11 cellular contexts compared by ENCODE assay signal in genomic region chr4:183960912-183961569, GRCh38. TPM values are rescaled to one million over a fixed set of nuclear protein-coding genes. Genes with fewer than 3 reads are reported as not detected.
DNase-seq lines count a peak whose midpoint lies in the region; ATAC-seq and TF ChIP-seq lines count a peak whose summit lies in the region.
"Had no signal": no experiment of that assay in that cellular context is flagged by ENCODE, and none has a peak within 500 bp of the region (broad histone marks: within the 10 kb centered on the region; RNA-seq: fewer than 3 reads in every experiment).

No MANE protein-coding gene starts in this region.

- no peak overlapping the region for H2AFZ ChIP-seq in GM23338

- peaks cover 2% of the 10 kb centered on the region for H3K27me3 Mint-ChIP-seq in GM23338 (ENCODE audit: insufficient read depth, low read depth, poor library complexity)

- no peaks in the 10 kb centered on the region for H3K27me3 ChIP-seq in GM23338 (ENCODE audit: insufficient read depth)
- H3K27me3 ChIP-seq in heart left ventricle, result no peaks in the 10 kb centered on the region

- H3K9me3 ChIP-seq in heart left ventricle, result no peaks in the 10 kb centered on the region
- H3K9me3 ChIP-seq: SJSA1 had no signal

- H3K4me3 ChIP-seq in GM23338 (no peak overlapping the region), heart left ventricle (peak overlapping the region in 6 of 12 donors; percentile 13 to 34 (median 28))
- H3K4me3 ChIP-seq: SJSA1 had no signal

- H3K79me2 ChIP-seq in GM23338 (replicated peaks; ENCODE audit: insufficient read depth), result peaks cover 85% of the 10 kb centered on the region

- ATAC-seq in GM23338, result no peak; the same call in 2 of the 3 replicates
- ATAC-seq in heart left ventricle, result peak; percentile 84 to 91 (median 87)

- H3K36me3 Mint-ChIP-seq in GM23338 (ENCODE audit: low read depth), result no peaks in the 10 kb centered on the region

- H3K9me2 ChIP-seq in GM23338 (ENCODE audit: insufficient read depth), result no peaks in the 10 kb centered on the region

- peak overlapping the region; percentile 37; the same call in 1 of the 2 replicates for H3K4me2 ChIP-seq in GM23338

- peaks cover 3% of the 10 kb centered on the region; the same call in 1 of the 2 replicates for H4K20me1 ChIP-seq in GM23338 (replicated peaks; ENCODE audit: insufficient read depth)

- TF ChIP-seq POLR2A in heart left ventricle (IDR thresholded peaks at IDR 0.05), result no peak

- H3K4me3 Mint-ChIP-seq in GM23338, result no peak overlapping the region

- H3K9me3 Mint-ChIP-seq in GM23338, result no peaks in the 10 kb centered on the region

- no peak for DNase-seq in GM23338 (ENCODE audit: low spot score)
- DNase-seq in NCI-H2171 (lab: John Stamatoyannopoulos, UW), result peak; percentile 45
- DNase-seq in heart left ventricle, result peak in 4 of 5 donors; percentile 40 to 76 (median 64)
- DNase-seq in pons (ENCODE audit: low spot score), result peak; percentile 77
- DNase-seq in glomerular visceral epithelial cell (ENCODE audit: extremely low spot score), result no peak
- no peak for DNase-seq in posterior vena cava (ENCODE audit: low spot score)
- no peak for DNase-seq in ecto neural progenitor cell (ENCODE audit: low spot score)
- DNase-seq in germinal center (ENCODE audit: low spot score), result no peak
- DNase-seq: foreskin fibroblast, NCI-H526 treated with DMSO at 0.1 percent for 48 hours had no signal

- H3K36me3 ChIP-seq in GM23338 (ENCODE audit: insufficient read depth) (no peaks in the 10 kb centered on the region), heart left ventricle (no peaks in the 10 kb centered on the region)
- H3K36me3 ChIP-seq: SJSA1 had no signal

- intact Hi-C loops in heart left ventricle (cut with DNase I), result no loop called here
- intact Hi-C loops in posterior vena cava (cut with DNase I), result no loop called here

- no peak overlapping the region for H3K27ac ChIP-seq in GM23338 (ENCODE audit: low read depth)
- H3K27ac ChIP-seq in heart left ventricle, result peak overlapping the region in 11 of 12 donors; percentile 33 to 76 (median 62)
- H3K27ac ChIP-seq: SJSA1 had no signal

- TF ChIP-seq CTCF in GM23338 (conservative IDR thresholded peaks at IDR 0.05; ENCODE audit: low read depth in 2 of 2) (no peak), heart left ventricle (IDR thresholded peaks at IDR 0.05) (no peak)

- no peaks in the 10 kb centered on the region for H3F3A ChIP-seq in GM23338 (replicated peaks; ENCODE audit: low read depth)

- peaks cover 28% of the 10 kb centered on the region for H3K4me1 Mint-ChIP-seq in GM23338

- peaks cover 45% of the 10 kb centered on the region for H3K4me1 ChIP-seq in GM23338 (ENCODE audit: insufficient read depth)
- H3K4me1 ChIP-seq in heart left ventricle, result peaks cover 0 to 40% (median 18%) of the 10 kb centered on the region in 12 donors
- H3K4me1 ChIP-seq: SJSA1 had no signal

- 28 to 38% (median 34%) methylated on average over 13 of the region's 13 CpGs for WGBS in heart left ventricle, 4 donors

- H3K27ac Mint-ChIP-seq in GM23338, result no peak overlapping the region

TF ChIP-seq in GM23338, 12 proteins besides CTCF, POLR2A, EP300 and RAD21:
- TF ChIP-seq CREB1 (CRISPR knock-in tag; IDR thresholded peaks at IDR 0.05; ENCODE audit: low read depth), result no peak
- no peak for TF ChIP-seq JUNB (IDR thresholded peaks at IDR 0.05; ENCODE audit: unreplicated experiment)
- no peak for TF ChIP-seq ZNF462 (CRISPR knock-in tag; IDR thresholded peaks at IDR 0.05)
TF ChIP-seq in GM23338: peak in this region for 0.

RNA-seq across cellular contexts. Expression of gene STOX2, which starts 55.9 kb away (rescaled TPM):
- 19.8 TPM in 2 replicates for total RNA-seq in GM23338 (2014; rRNA removed; shearing (Covaris generic))
- 19.0 and 20.6 TPM in 2 replicates for polyA plus RNA-seq in GM23338 (2016; fragmentation: Nextera tagmentation; extraction: Ambion mirVana)
- total RNA-seq in heart left ventricle, result 10 to 100 TPM; 11.5 to 19.6 (median 13.5) TPM
- polyA plus RNA-seq in heart left ventricle, result 1 to 10 TPM; 2.8 to 6.2 TPM
- 1 to 10 TPM; 6.5 to 6.9 TPM for total RNA-seq in posterior vena cava

Comparison
In these comparisons a context has a peak if more than half of its experiments do, and no peak if none do; other contexts are left out.
1. DNase-seq: peak in NCI-H2171 (single experiment), heart left ventricle (4 of 5) and pons (single experiment); none in GM23338 (single experiment), glomerular visceral epithelial cell (single experiment), posterior vena cava (single experiment), ecto neural progenitor cell (single experiment) and germinal center (single experiment).